ENCODE assay signal across 8 cellular contexts in genomic region chr7:128406147-128406985, GRCh38. TPM values are rescaled to one million over a fixed set of nuclear protein-coding genes. Genes with fewer than 3 reads are reported as not detected.
DNase-seq lines count a peak whose midpoint lies in the region; ATAC-seq, FAIRE-seq and TF ChIP-seq lines count a peak whose summit lies in the region.

No MANE protein-coding gene starts in this region.

- H3K4me2 ChIP-seq in neuronal stem cell (ENCODE audit: insufficient read depth, low read length, poor library complexity, severe bottlenecking), result no peak overlapping the region

- CTCF ChIA-PET in CD4-positive, alpha-beta T cell (lab: Charles Lee), result interaction anchor here (3.1 to 5.1 kb wide), 2 partner anchors 20 to 55 kb away, joined by 9 to 28 read pairs; no protein-coding TSS in a partner anchor

- no peak overlapping the region for H3K14ac ChIP-seq in neuronal stem cell (ENCODE audit: low read length)

- no peaks in the 10 kb centered on the region for H3K27me3 Mint-ChIP-seq in CD4-positive, alpha-beta T cell

- no peak overlapping the region for H2BK12ac ChIP-seq in neuronal stem cell (ENCODE audit: low read length)

- peaks cover 2 to 4% of the 10 kb centered on the region in 2 donors for H3K36me3 ChIP-seq in neuronal stem cell (replicated peaks in 1 of 2; ENCODE audit: control insufficient read depth in 2 of 2, insufficient read depth in 2 of 2, low read length in 2 of 2)

- no peak overlapping the region for H2BK120ac ChIP-seq in neuronal stem cell (ENCODE audit: low read depth, low read length)

- H2AFZ ChIP-seq in neuronal stem cell (ENCODE audit: low read length), result no peak overlapping the region

- TF ChIP-seq POLR2A in H54 (IDR thresholded peaks at IDR 0.05; ENCODE audit: low read depth, low read length), result no peak

- no peak overlapping the region for H4K8ac ChIP-seq in neuronal stem cell (ENCODE audit: low read depth, low read length)

- H3K36me3 Mint-ChIP-seq in CD4-positive, alpha-beta T cell (ENCODE audit: low read depth), result peaks cover 16% of the 10 kb centered on the region

- H3K27ac ChIP-seq in CD4-positive, alpha-beta T cell (ENCODE audit: low read depth, low read length), result no peak overlapping the region
- H3K27ac ChIP-seq in coronary artery (peak overlapping the region in 1 of 2 donors; percentile 93), neuronal stem cell (replicated peaks; ENCODE audit: low read length) (no peak overlapping the region)

- peaks cover 61% of the 10 kb centered on the region for H3K4me1 Mint-ChIP-seq in CD4-positive, alpha-beta T cell (ENCODE audit: low read depth)

- no peaks in the 10 kb centered on the region for H3K9me3 ChIP-seq in CD4-positive, alpha-beta T cell (ENCODE audit: control insufficient read depth, low read length)
- H3K9me3 ChIP-seq in neuronal stem cell (replicated peaks in 1 of 2; ENCODE audit: control insufficient read depth in 2 of 2, insufficient read depth in 1 of 2, low read depth in 1 of 2, low read length in 2 of 2), result no peaks in the 10 kb centered on the region

- no peak for ATAC-seq in CD4-positive, alpha-beta T cell (ENCODE audit: poor library complexity)

- H3K27ac Mint-ChIP-seq in CD4-positive, alpha-beta T cell, result peak overlapping the region; percentile 78

- H2AK5ac ChIP-seq in neuronal stem cell (ENCODE audit: low read depth, low read length), result peak overlapping the region; percentile 7

- H3K4me3 ChIP-seq in LNCaP clone FGC (ENCODE audit: low read depth, low read length) (peak overlapping the region; percentile 87), coronary artery (peak overlapping the region; percentile 92), neuronal stem cell (ENCODE audit: low read length in 2 of 2) (peak overlapping the region in 1 of 2 donors; percentile 74)

- WGBS in neuronal stem cell (ENCODE audit: extremely low coverage in 2 of 2, insufficient read length in 2 of 2, insufficient replicate concordance in 1 of 2), 2 donors, result no CpG with 5 or more reads among the region's 29 CpGs

- no peak overlapping the region for H3K23ac ChIP-seq in neuronal stem cell (ENCODE audit: low read depth, low read length, poor library complexity)

- POLR2A ChIA-PET in CD4-positive, alpha-beta T cell (lab: Charles Lee), result interaction anchor here (0.7 to 1.6 kb wide), 2 partner anchors 20 to 50 kb away, joined by 3 to 5 read pairs; partner anchors contain the start of gene HILPDA

- no peak overlapping the region for H3K9ac ChIP-seq in neuronal stem cell (ENCODE audit: low read depth, low read length, poor library complexity)

- no peak overlapping the region for H2BK5ac ChIP-seq in neuronal stem cell (ENCODE audit: low read length)

- no peak overlapping the region for H3K18ac ChIP-seq in neuronal stem cell (ENCODE audit: low read length)

- H3K79me1 ChIP-seq in neuronal stem cell (ENCODE audit: low read depth, low read length), result peaks cover 2% of the 10 kb centered on the region

- no peak overlapping the region for H2BK15ac ChIP-seq in neuronal stem cell (ENCODE audit: low read length)

- no peak overlapping the region for H3K4ac ChIP-seq in neuronal stem cell (ENCODE audit: low read length)

- DNase-seq in CD4-positive, alpha-beta T cell, result no peak
- DNase-seq in LNCaP clone FGC (ENCODE audit: low read depth) (no peak), coronary artery (ENCODE audit: low spot score) (no peak), neuronal stem cell (ENCODE audit: low spot score) (no peak), RPMI8226 (no peak), glomerular visceral epithelial cell (ENCODE audit: extremely low spot score) (no peak), ureter (ENCODE audit: low spot score) (no peak), H54 (ENCODE audit: insufficient read length, low spot score) (no peak)

- no peaks in the 10 kb centered on the region for H3K9me3 Mint-ChIP-seq in CD4-positive, alpha-beta T cell

- H3K27me3 ChIP-seq in CD4-positive, alpha-beta T cell (ENCODE audit: control insufficient read depth, insufficient read depth, low read length), result no peaks in the 10 kb centered on the region
- H3K27me3 ChIP-seq in neuronal stem cell (ENCODE audit: control insufficient read depth in 3 of 3, insufficient read depth in 3 of 3, low read depth in 1 of 3, low read length in 3 of 3), result peaks cover 0 to 56% (median 13%) of the 10 kb centered on the region in 3 experiments

- FAIRE-seq in H54 (lab: Jason Lieb, UNC), result no peak

- intact Hi-C loops in CD4-positive, alpha-beta T cell (cut with DNase I, micrococcal nuclease), result loop anchor here in 1 of 2 experiments (5.0 kb wide), 2 partner anchors 64 to 754 kb away; partner anchors contain the start of genes RBM28 and SND1

- peak overlapping the region; percentile 87 for H3K4me3 Mint-ChIP-seq in CD4-positive, alpha-beta T cell

- no peak overlapping the region for H4K91ac ChIP-seq in neuronal stem cell (ENCODE audit: low read depth, low read length, poor library complexity)

- peaks cover 23 to 29% of the 10 kb centered on the region in 2 donors for H3K4me1 ChIP-seq in neuronal stem cell (ENCODE audit: control insufficient read depth in 2 of 2, insufficient read depth in 1 of 2, low read depth in 1 of 2, low read length in 2 of 2)

- no peak for TF ChIP-seq CTCF in CD4-positive, alpha-beta T cell (IDR thresholded peaks at IDR 0.05)
- TF ChIP-seq CTCF in LNCaP clone FGC (IDR thresholded peaks at IDR 0.05; ENCODE audit: control insufficient read depth, extremely low read depth, insufficient read depth) (no peak), coronary artery (IDR thresholded peaks at IDR 0.05) (no peak)

RNA-seq across cellular contexts. Expression of gene IMPDH1, which starts 3.4 kb away (rescaled TPM):
- total RNA-seq in CD4-positive, alpha-beta T cell, result 10 to 100 TPM; 26.5 to 27.0 TPM
- 39.6 TPM for polyA plus RNA-seq in neuronal stem cell (2013, experiment 1 of 2)
- polyA plus RNA-seq in neuronal stem cell (2013, experiment 2 of 2), result 38.1 TPM
- 40.2 TPM for total RNA-seq in ureter

RNA-seq across cellular contexts. Expression of gene PRRT4, which starts 44.9 kb away (rescaled TPM):
- total RNA-seq in CD4-positive, alpha-beta T cell, result under 1 TPM; 0.47 to 0.63 TPM
- polyA plus RNA-seq in neuronal stem cell (2013, experiment 1 of 2), result 1.2 TPM
- polyA plus RNA-seq in neuronal stem cell (2013, experiment 2 of 2), result 1.4 TPM
- total RNA-seq in ureter, result 0.49 TPM

RNA-seq across cellular contexts. Expression of gene HILPDA, which starts 49.3 kb away (rescaled TPM):
- 1 to 10 TPM; 1.7 TPM for total RNA-seq in CD4-positive, alpha-beta T cell
- 45.8 TPM for polyA plus RNA-seq in neuronal stem cell (2013, experiment 1 of 2)
- 43.6 TPM for polyA plus RNA-seq in neuronal stem cell (2013, experiment 2 of 2)
- total RNA-seq in ureter, result 22.3 TPM
